11 cellular contexts compared by ENCODE assay signal in the genomic region with DNA sequence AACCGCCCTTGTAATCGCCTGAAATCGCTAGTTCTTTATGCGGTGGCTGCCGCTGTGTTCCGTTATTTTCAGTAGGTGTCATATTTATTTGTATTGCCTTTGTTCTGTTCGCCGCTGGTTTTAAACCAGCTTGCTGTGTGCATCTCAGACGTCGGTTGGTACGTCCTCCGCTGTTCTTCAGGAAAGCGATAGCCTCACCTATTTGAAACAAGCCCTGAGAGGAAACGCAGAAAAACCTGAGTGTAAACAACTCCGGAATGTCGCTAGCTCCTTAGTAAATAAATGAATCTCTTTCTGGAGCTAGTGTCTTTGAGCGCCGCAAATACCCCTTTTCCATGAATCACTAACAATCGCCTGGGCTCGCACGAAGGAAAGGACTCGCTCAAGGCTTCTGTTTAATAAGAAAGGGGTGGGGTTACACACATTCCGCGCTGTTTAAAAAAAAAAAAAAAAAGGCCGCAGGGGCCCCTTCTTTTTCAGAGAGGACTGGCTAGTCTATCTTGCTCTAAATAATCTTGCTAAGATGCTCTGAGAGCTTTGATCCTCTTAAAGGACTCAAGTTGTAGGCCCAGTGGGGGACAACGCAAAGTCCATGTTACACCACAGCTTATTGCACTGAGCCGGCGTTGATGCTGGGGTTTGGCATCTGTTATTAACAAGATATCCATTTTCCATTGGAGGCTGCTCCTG. TPM values are rescaled to one million over a fixed set of nuclear protein-coding genes. Genes with fewer than 3 reads are reported as not detected.
A peak's percentile ranks its signal among the peaks of the same experiment; 100 is the strongest.
DNase-seq lines count a peak whose midpoint lies in the region; ATAC-seq, FAIRE-seq and TF ChIP-seq lines count a peak whose summit lies in the region.
"Had no signal": no experiment of that assay in that cellular context is flagged by ENCODE, and none has a peak within 500 bp of the region (broad histone marks: within the 10 kb centered on the region; RNA-seq: fewer than 3 reads in every experiment).

No MANE protein-coding gene starts in this region.

- no peak overlapping the region for H3K27ac ChIP-seq in GM12878 (ENCODE audit: control insufficient read depth, insufficient read depth)
- no peak overlapping the region for H3K27ac ChIP-seq in naive thymus-derived CD4-positive, alpha-beta T cell (ENCODE audit: low read depth, low read length)

- no peaks in the 10 kb centered on the region for H3K36me3 ChIP-seq in GM12878 (ENCODE audit: control insufficient read depth in 2 of 2, insufficient read depth in 2 of 2, low read length in 1 of 2)
- no peaks in the 10 kb centered on the region for H3K36me3 ChIP-seq in naive thymus-derived CD4-positive, alpha-beta T cell (ENCODE audit: control insufficient read depth in 2 of 3, insufficient read depth in 3 of 3, low read length in 3 of 3)

- intact Hi-C loops in GM12878 (cut with micrococcal nuclease; ENCODE audit: unreplicated experiment), result no loop called here
- intact Hi-C loops in naive thymus-derived CD4-positive, alpha-beta T cell (cut with micrococcal nuclease), result loop anchor here (2.0 to 10.0 kb wide), 6 partner anchors 24 to 1632 kb away; a partner anchor contains a TSS

- DNase-seq in AG10803 (ENCODE audit: low read depth) (peak; percentile 67), GM12878 (ENCODE audit: low read depth, low spot score) (no peak), RKO (ENCODE audit: low spot score) (no peak), NCI-H1092 treated with DMSO at 0.1 percent for 48 hours (lab: John Stamatoyannopoulos, UW) (no peak), SW480 (ENCODE audit: low spot score) (no peak), SKM-1 (lab: John Stamatoyannopoulos, UW; ENCODE audit: unreplicated experiment) (no peak)
- peak; percentile 28 for DNase-seq in Jurkat, Clone E6-1 (ENCODE audit: low read depth, low spot score)
- DNase-seq in naive thymus-derived CD4-positive, alpha-beta T cell, result no peak
- DNase-seq: GDM1, H9 had no signal

- no peaks in the 10 kb centered on the region for H4K20me1 ChIP-seq in GM12878 (ENCODE audit: control insufficient read depth, insufficient read depth)

- no peak for TF ChIP-seq EP300 in GM12878 (IDR thresholded peaks at IDR 0.05; ENCODE audit: borderline replicate concordance in 1 of 2, control insufficient read depth in 1 of 2, low read depth in 2 of 2, low read length in 2 of 2)

- no peak for TF ChIP-seq RAD21 in GM12878 (IDR thresholded peaks at IDR 0.05; ENCODE audit: insufficient read depth, low read depth, low read length)

- H2AFZ ChIP-seq in GM12878 (ENCODE audit: control insufficient read depth, low read depth, low read length), result no peak overlapping the region

- H3K4me1 Mint-ChIP-seq in naive thymus-derived CD4-positive, alpha-beta T cell, result peaks cover 17 to 54% (median 50%) of the 10 kb centered on the region in 7 donors

- FAIRE-seq in GM12878 (lab: Jason Lieb, UNC), result no peak

- POLR2A ChIA-PET in GM12878 (lab: Charles Lee), result no interaction called here
- POLR2A ChIA-PET in naive thymus-derived CD4-positive, alpha-beta T cell (lab: Charles Lee), result interaction anchor here (0.6 to 1.4 kb wide), 3 partner anchors 13 to 1042 kb away, joined by 3 to 4 read pairs (median 3); no protein-coding TSS in a partner anchor

- BruUV-seq in GM12878 (replicated peaks; lab: Mats Ljungman, UMichigan), result no TSS peak

- WGBS in GM12878 (ENCODE audit: insufficient coverage, insufficient replicate concordance, low lambda C conversion rate, missing lambda C conversion rate), result 21% methylated on average over 25 of the region's 28 CpGs

- no peak overlapping the region for H3K4me2 ChIP-seq in GM12878 (ENCODE audit: control insufficient read depth, insufficient read depth)

- TF ChIP-seq POLR2A in GM12878 (IDR thresholded peaks at IDR 0.05; ENCODE audit: low read depth, low read length), result no peak

- peak overlapping the region; percentile 65 to 92 (median 75) for H3K4me3 Mint-ChIP-seq in naive thymus-derived CD4-positive, alpha-beta T cell
- H3K4me3 Mint-ChIP-seq: H9 had no signal

- H3K9me3 ChIP-seq in GM12878 (replicated peaks; ENCODE audit: control insufficient read depth, insufficient read depth, low read length), result peaks cover 1% of the 10 kb centered on the region; the same call in 2 of the 3 replicates
- H3K9me3 ChIP-seq in naive thymus-derived CD4-positive, alpha-beta T cell (ENCODE audit: control insufficient read depth in 2 of 3, low read length in 3 of 3), result no peaks in the 10 kb centered on the region

- TF ChIP-seq CTCF in AG10803 (conservative IDR thresholded peaks at IDR 0.05; ENCODE audit: low read length) (no peak), GM12878 (IDR thresholded peaks at IDR 0.05 in 2 of 3, conservative IDR thresholded peaks at IDR 0.05 in 1 of 3; ENCODE audit: control insufficient read depth in 2 of 3, extremely low read depth in 1 of 3, insufficient read depth in 1 of 3, low read depth in 3 of 3, low read length in 3 of 3) (no peak)

- peaks cover 10 to 32% of the 10 kb centered on the region in 2 experiments for H3K27me3 ChIP-seq in GM12878 (replicated peaks in 1 of 2; ENCODE audit: control insufficient read depth in 2 of 2, insufficient read depth in 2 of 2, low read length in 1 of 2)
- H3K27me3 ChIP-seq in naive thymus-derived CD4-positive, alpha-beta T cell (ENCODE audit: control insufficient read depth in 2 of 2, insufficient read depth in 2 of 2, low read length in 2 of 2), result peaks cover 42 to 71% of the 10 kb centered on the region in 2 donors

- no peaks in the 10 kb centered on the region for H3K4me1 ChIP-seq in GM12878 (ENCODE audit: control insufficient read depth, insufficient read depth, low read length)
- H3K4me1 ChIP-seq in naive thymus-derived CD4-positive, alpha-beta T cell (ENCODE audit: control insufficient read depth in 2 of 2, insufficient read depth in 2 of 2, low read length in 2 of 2), result peaks cover 3 to 16% of the 10 kb centered on the region in 2 donors

- CTCF ChIA-PET in GM12878 (lab: Yijun Ruan, JAX), result interaction anchor here (0.7 to 3.4 kb wide), 13 partner anchors 8 to 1215 kb away, joined by 3 to 36 read pairs (median 6); no protein-coding TSS in a partner anchor
- CTCF ChIA-PET in naive thymus-derived CD4-positive, alpha-beta T cell (lab: Charles Lee), result interaction anchor here (0.6 to 2.3 kb wide), 2 partner anchors 322 to 879 kb away, joined by 3 to 12 read pairs; no protein-coding TSS in a partner anchor

- no peak overlapping the region for H3K9ac ChIP-seq in GM12878 (ENCODE audit: control insufficient read depth, insufficient read depth, low read length)

- H3K27me3 Mint-ChIP-seq in naive thymus-derived CD4-positive, alpha-beta T cell, result peaks cover 78 to 85% (median 83%) of the 10 kb centered on the region in 5 donors

- in situ Hi-C loops in GM12878 (cut with MboI), result loop anchor here (25.0 kb wide), 1 partner anchor 1205 kb away; no protein-coding TSS in a partner anchor

- no peak for ATAC-seq in GM12878
- ATAC-seq in naive thymus-derived CD4-positive, alpha-beta T cell, result no peak

- H3K4me3 ChIP-seq in AG10803 (ENCODE audit: low read length) (peak overlapping the region; percentile 59), GM12878 (peak overlapping the region; percentile 6; the same call in 1 of the 2 replicates)
- H3K4me3 ChIP-seq in Jurkat, Clone E6-1 (ENCODE audit: low read length), result peak overlapping the region; percentile 5; the same call in 1 of the 2 replicates
- H3K4me3 ChIP-seq in naive thymus-derived CD4-positive, alpha-beta T cell (ENCODE audit: low read length), result peak overlapping the region; percentile 38

- H3K36me3 Mint-ChIP-seq in naive thymus-derived CD4-positive, alpha-beta T cell, result peaks cover 0 to 5% (median 0%) of the 10 kb centered on the region in 5 donors

- no peaks in the 10 kb centered on the region for H3K79me2 ChIP-seq in GM12878 (ENCODE audit: control insufficient read depth, insufficient read depth, low read length)

- H3K27ac Mint-ChIP-seq in naive thymus-derived CD4-positive, alpha-beta T cell, result peak overlapping the region in 4 of 9 donors; percentile 6 to 57 (median 28)
- H3K27ac Mint-ChIP-seq: H9 had no signal

- peaks cover 0 to 39% (median 8%) of the 10 kb centered on the region in 11 donors for H3K9me3 Mint-ChIP-seq in naive thymus-derived CD4-positive, alpha-beta T cell

- RAD21 ChIA-PET in GM12878 (lab: Charles Lee; ENCODE audit: unreplicated experiment), result interaction anchor here (1.5 to 2.4 kb wide), 3 partner anchors 422 to 1016 kb away, joined by 4 to 8 read pairs (median 7); no protein-coding TSS in a partner anchor

- SMC1A ChIA-PET in GM12878 (lab: Charles Lee; ENCODE audit: uncharacterized antibody, unreplicated experiment), result interaction anchor here (0.7 to 3.2 kb wide), 10 partner anchors 10 to 1029 kb away, joined by 3 to 13 read pairs (median 4); no protein-coding TSS in a partner anchor

RNA-seq across cellular contexts. Expression of a gene that starts 3.0 kb away (rescaled TPM):
- 4.9 TPM for polyA plus RNA-seq in Jurkat, Clone E6-1 (2012; ENCODE audit: insufficient read depth, insufficient read length)
- not detected in 2 replicates for total RNA-seq in GM12878 (2013; cell fraction: nucleolus; rRNA removed)
- total RNA-seq in GM12878 (2014; rRNA removed), result not detected in 2 replicates
- not detected in 2 replicates for total RNA-seq in GM12878 (2014; rRNA removed; fragmentation: Illumina TruSeq; extraction: Trizol)
- not detected in 2 replicates for total RNA-seq in GM12878 (2021)
- not detected for polyA plus RNA-seq in GM12878 (2011; ENCODE audit: low read depth)
- not detected in 2 replicates for polyA plus RNA-seq in GM12878 (2011; rRNA removed)
- not detected in 2 replicates for polyA plus RNA-seq in GM12878 (2011; cell fraction: cytosol; rRNA removed)
- polyA plus RNA-seq in GM12878 (2011; cell fraction: nucleus; rRNA removed), result not detected in 2 replicates
- polyA plus RNA-seq in GM12878 (2012), result not detected in 2 replicates
- not detected in 2 replicates for polyA plus RNA-seq in GM12878 (2014; fragmentation: Illumina TruSeq; extraction: Trizol)
- not detected for polyA plus RNA-seq in GM12878 (2014; fragmentation: Nextera tagmentation; extraction: Ambion mirVana)
- polyA plus RNA-seq in GM12878 (2014; rRNA removed), result not detected in 2 replicates
- polyA plus RNA-seq in GM12878 (2016; fragmentation: Nextera tagmentation; extraction: Ambion mirVana), result not detected
- polyA minus RNA-seq in GM12878 (2011; rRNA and poly(A)+ RNA removed), result not detected in 2 replicates
- not detected in 2 replicates for polyA minus RNA-seq in GM12878 (2011; cell fraction: cytosol; rRNA and poly(A)+ RNA removed)
- polyA minus RNA-seq in GM12878 (2011; cell fraction: nucleus; rRNA and poly(A)+ RNA removed), result not detected in 2 replicates
- not detected for total RNA-seq in naive thymus-derived CD4-positive, alpha-beta T cell
- polyA plus RNA-seq in naive thymus-derived CD4-positive, alpha-beta T cell, result not detected
- total RNA-seq: H9; T-helper 2 cell treated with Interferon-gamma antibody and Interleukin-4, amounts not matched to agents 100 ng/mL and 5 ng/mL, for 36 hours had no signal

RNA-seq across cellular contexts. Expression of a gene that starts 10.0 kb away (rescaled TPM):
- not detected for polyA plus RNA-seq in Jurkat, Clone E6-1 (2012; ENCODE audit: insufficient read depth, insufficient read length)
- not detected in 2 replicates for total RNA-seq in GM12878 (2013; cell fraction: nucleolus; rRNA removed)
- total RNA-seq in GM12878 (2014; rRNA removed) (not detected in 2 replicates), GM12878 (2014; rRNA removed; fragmentation: Illumina TruSeq; extraction: Trizol) (not detected in 2 replicates), GM12878 (2021) (not detected in 2 replicates)
- polyA plus RNA-seq in GM12878 (2011; ENCODE audit: low read depth), result not detected
- polyA plus RNA-seq in GM12878 (2011; rRNA removed) (not detected in 2 replicates), GM12878 (2014; fragmentation: Illumina TruSeq; extraction: Trizol) (not detected in 2 replicates), GM12878 (2014; fragmentation: Nextera tagmentation; extraction: Ambion mirVana) (not detected), GM12878 (2014; rRNA removed) (not detected in 2 replicates), GM12878 (2016; fragmentation: Nextera tagmentation; extraction: Ambion mirVana) (not detected)
- not detected in 2 replicates for polyA plus RNA-seq in GM12878 (2011; cell fraction: cytosol; rRNA removed)
- not detected in 2 replicates for polyA plus RNA-seq in GM12878 (2011; cell fraction: nucleus; rRNA removed)
- not detected in 2 replicates for polyA plus RNA-seq in GM12878 (2012)
- not detected in 2 replicates for polyA minus RNA-seq in GM12878 (2011; rRNA and poly(A)+ RNA removed)
- polyA minus RNA-seq in GM12878 (2011; cell fraction: cytosol; rRNA and poly(A)+ RNA removed), result not detected in 2 replicates
- not detected in 2 replicates for polyA minus RNA-seq in GM12878 (2011; cell fraction: nucleus; rRNA and poly(A)+ RNA removed)
- total RNA-seq in naive thymus-derived CD4-positive, alpha-beta T cell, result not detected
- polyA plus RNA-seq in naive thymus-derived CD4-positive, alpha-beta T cell, result not detected
- total RNA-seq: H9; T-helper 2 cell treated with Interferon-gamma antibody and Interleukin-4, amounts not matched to agents 100 ng/mL and 5 ng/mL, for 36 hours had no signal

RNA-seq across cellular contexts. Expression of a gene that starts 16.0 kb away (rescaled TPM):
- polyA plus RNA-seq in Jurkat, Clone E6-1 (2012; ENCODE audit: insufficient read depth, insufficient read length), result not detected
- total RNA-seq in GM12878 (2013; cell fraction: nucleolus; rRNA removed), result not detected in 2 replicates
- not detected in 2 replicates for total RNA-seq in GM12878 (2014; rRNA removed)
- total RNA-seq in GM12878 (2014; rRNA removed; fragmentation: Illumina TruSeq; extraction: Trizol), result not detected in 2 replicates
- total RNA-seq in GM12878 (2021), result not detected in 2 replicates
- polyA plus RNA-seq in GM12878 (2011; ENCODE audit: low read depth), result not detected
- polyA plus RNA-seq in GM12878 (2011; rRNA removed), result not detected in 2 replicates
- polyA plus RNA-seq in GM12878 (2011; cell fraction: cytosol; rRNA removed), result not detected in 2 replicates
- polyA plus RNA-seq in GM12878 (2011; cell fraction: nucleus; rRNA removed), result not detected in 2 replicates
- polyA plus RNA-seq in GM12878 (2012), result not detected in 2 replicates
- polyA plus RNA-seq in GM12878 (2014; fragmentation: Illumina TruSeq; extraction: Trizol), result not detected in 2 replicates
- polyA plus RNA-seq in GM12878 (2014; fragmentation: Nextera tagmentation; extraction: Ambion mirVana), result not detected
- polyA plus RNA-seq in GM12878 (2014; rRNA removed), result not detected in 2 replicates
- polyA plus RNA-seq in GM12878 (2016; fragmentation: Nextera tagmentation; extraction: Ambion mirVana), result not detected
- polyA minus RNA-seq in GM12878 (2011; rRNA and poly(A)+ RNA removed), result not detected in 2 replicates
- not detected in 2 replicates for polyA minus RNA-seq in GM12878 (2011; cell fraction: cytosol; rRNA and poly(A)+ RNA removed)
- polyA minus RNA-seq in GM12878 (2011; cell fraction: nucleus; rRNA and poly(A)+ RNA removed), result not detected in 2 replicates
- not detected for total RNA-seq in naive thymus-derived CD4-positive, alpha-beta T cell
- not detected for polyA plus RNA-seq in naive thymus-derived CD4-positive, alpha-beta T cell
- total RNA-seq: H9; T-helper 2 cell treated with Interferon-gamma antibody and Interleukin-4, amounts not matched to agents 100 ng/mL and 5 ng/mL, for 36 hours had no signal

RNA-seq across cellular contexts. Expression of a gene that starts 18.8 kb away (rescaled TPM):
- not detected for polyA plus RNA-seq in Jurkat, Clone E6-1 (2012; ENCODE audit: insufficient read depth, insufficient read length)
- total RNA-seq in GM12878 (2013; cell fraction: nucleolus; rRNA removed), result not detected in 2 replicates
- total RNA-seq in GM12878 (2014; rRNA removed) (not detected in 2 replicates), GM12878 (2014; rRNA removed; fragmentation: Illumina TruSeq; extraction: Trizol) (not detected in 2 replicates), GM12878 (2021) (not detected in 2 replicates)
- not detected for polyA plus RNA-seq in GM12878 (2011; ENCODE audit: low read depth)
- polyA plus RNA-seq in GM12878 (2011; rRNA removed) (0.07 and 0.13 TPM in 2 replicates), GM12878 (2014; fragmentation: Illumina TruSeq; extraction: Trizol) (not detected in 2 replicates), GM12878 (2014; fragmentation: Nextera tagmentation; extraction: Ambion mirVana) (not detected), GM12878 (2014; rRNA removed) (not detected in 2 replicates), GM12878 (2016; fragmentation: Nextera tagmentation; extraction: Ambion mirVana) (not detected)
- 0.04 and 0.23 TPM in 2 replicates for polyA plus RNA-seq in GM12878 (2011; cell fraction: cytosol; rRNA removed)
- 0.16 and 0.25 TPM in 2 replicates for polyA plus RNA-seq in GM12878 (2011; cell fraction: nucleus; rRNA removed)
- polyA plus RNA-seq in GM12878 (2012), result not detected in 2 replicates
- 0.26 TPM in 1 of 2 replicates, not detected in the other for polyA minus RNA-seq in GM12878 (2011; rRNA and poly(A)+ RNA removed)
- polyA minus RNA-seq in GM12878 (2011; cell fraction: cytosol; rRNA and poly(A)+ RNA removed), result not detected in 2 replicates
- not detected in 2 replicates for polyA minus RNA-seq in GM12878 (2011; cell fraction: nucleus; rRNA and poly(A)+ RNA removed)
- total RNA-seq in naive thymus-derived CD4-positive, alpha-beta T cell, result not detected
- polyA plus RNA-seq in naive thymus-derived CD4-positive, alpha-beta T cell, result not detected
- total RNA-seq: H9; T-helper 2 cell treated with Interferon-gamma antibody and Interleukin-4, amounts not matched to agents 100 ng/mL and 5 ng/mL, for 36 hours had no signal

RNA-seq across cellular contexts. Expression of a gene that starts 24.6 kb away (rescaled TPM):
- not detected for polyA plus RNA-seq in Jurkat, Clone E6-1 (2012; ENCODE audit: insufficient read depth, insufficient read length)
- total RNA-seq in GM12878 (2013; cell fraction: nucleolus; rRNA removed), result not detected in 2 replicates
- total RNA-seq in GM12878 (2014; rRNA removed) (not detected in 2 replicates), GM12878 (2014; rRNA removed; fragmentation: Illumina TruSeq; extraction: Trizol) (not detected in 2 replicates), GM12878 (2021) (not detected in 2 replicates)
- polyA plus RNA-seq in GM12878 (2011; ENCODE audit: low read depth), result not detected
- polyA plus RNA-seq in GM12878 (2011; rRNA removed) (not detected in 2 replicates), GM12878 (2014; fragmentation: Illumina TruSeq; extraction: Trizol) (not detected in 2 replicates), GM12878 (2014; fragmentation: Nextera tagmentation; extraction: Ambion mirVana) (not detected), GM12878 (2014; rRNA removed) (not detected in 2 replicates), GM12878 (2016; fragmentation: Nextera tagmentation; extraction: Ambion mirVana) (not detected)
- polyA plus RNA-seq in GM12878 (2011; cell fraction: cytosol; rRNA removed), result not detected in 2 replicates
- polyA plus RNA-seq in GM12878 (2011; cell fraction: nucleus; rRNA removed), result not detected in 2 replicates
- not detected in 2 replicates for polyA plus RNA-seq in GM12878 (2012)
- polyA minus RNA-seq in GM12878 (2011; rRNA and poly(A)+ RNA removed), result not detected in 2 replicates
- polyA minus RNA-seq in GM12878 (2011; cell fraction: cytosol; rRNA and poly(A)+ RNA removed), result not detected in 2 replicates
- not detected in 2 replicates for polyA minus RNA-seq in GM12878 (2011; cell fraction: nucleus; rRNA and poly(A)+ RNA removed)
- total RNA-seq in naive thymus-derived CD4-positive, alpha-beta T cell, result not detected
- polyA plus RNA-seq in naive thymus-derived CD4-positive, alpha-beta T cell, result not detected
- total RNA-seq: H9; T-helper 2 cell treated with Interferon-gamma antibody and Interleukin-4, amounts not matched to agents 100 ng/mL and 5 ng/mL, for 36 hours had no signal

Comparison
In these comparisons a context has a peak if more than half of its experiments do, and no peak if none do; other contexts are left out.
1. DNase-seq: peak in AG10803 (single experiment) and Jurkat, Clone E6-1 (single experiment); none in GM12878 (single experiment), naive thymus-derived CD4-positive, alpha-beta T cell (0 of 9), RKO (single experiment), NCI-H1092 treated with DMSO at 0.1 percent for 48 hours (single experiment), SW480 (single experiment) and SKM-1 (single experiment).
2. H3K4me3 ChIP-seq: peak in every context shown above with its lines; median percentile 59 in AG10803; 38 in naive thymus-derived CD4-positive, alpha-beta T cell; 6 in GM12878; 5 in Jurkat, Clone E6-1.